Comparison of ENCODE assay signal across 8 cellular contexts in genomic region chr6:12504325-12504966, GRCh38.
DNase-seq lines count a peak whose midpoint lies in the region; ATAC-seq, FAIRE-seq and TF ChIP-seq lines count a peak whose summit lies in the region.

No MANE protein-coding gene starts in this region.

- intact Hi-C loops in left ventricle myocardium inferior (cut with micrococcal nuclease) (no loop called here), left ventricle myocardium superior (cut with micrococcal nuclease) (no loop called here)

- H3K4me3 ChIP-seq in left ventricle myocardium inferior: no peak overlapping the region

- H3K4me1 ChIP-seq in left ventricle myocardium inferior: no peaks in the 10 kb centered on the region

- peak; percentile 37 for TF ChIP-seq CTCF in left ventricle myocardium inferior (IDR thresholded peaks at IDR 0.05; ENCODE audit: borderline replicate concordance)
- TF ChIP-seq CTCF in LNCAP (IDR thresholded peaks at IDR 0.05): peak; percentile 39; the same call in 1 of the 2 replicates

- H3K9me3 ChIP-seq in left ventricle myocardium inferior (replicated peaks): no peaks in the 10 kb centered on the region

- no peak for FAIRE-seq in urothelium cell line (lab: Jason Lieb, UNC)

- ATAC-seq in left ventricle myocardium superior: no peak
- ATAC-seq in esophagus mucosa: peak; percentile 64
- no peak for ATAC-seq in HG03460 (IDR thresholded peaks at IDR 0.05; ENCODE audit: unreplicated experiment)

- no peaks in the 10 kb centered on the region for H3K36me3 ChIP-seq in left ventricle myocardium inferior

- H3K27me3 ChIP-seq in left ventricle myocardium inferior (ENCODE audit: low read depth): no peaks in the 10 kb centered on the region

- no peak for DNase-seq in left ventricle myocardium inferior
- DNase-seq in left ventricle myocardium superior: no peak
- DNase-seq in urothelium cell line (ENCODE audit: low spot score): peak; percentile 36
- no peak for DNase-seq in stimulated activated CD4-positive, alpha-beta T cell treated with anti-CD3 and anti-CD28 coated beads, Interleukin-4, amount 100 ng/mL, for 24 hours
- no peak for DNase-seq in KG1 (lab: John Stamatoyannopoulos, UW)

- no peak overlapping the region for H3K27ac ChIP-seq in left ventricle myocardium inferior (replicated peaks)
